14 cellular contexts compared by ENCODE assay signal in genomic region chr7:51789494-51789893, GRCh38.
DNase-seq lines count a peak whose midpoint lies in the region; TF ChIP-seq lines count a peak whose summit lies in the region.
"Had no signal": no experiment of that assay in that cellular context is flagged by ENCODE, and none has a peak within 500 bp of the region (broad histone marks: within the 10 kb centered on the region; RNA-seq: fewer than 3 reads in every experiment).

No MANE protein-coding gene starts in this region.

- H3K27ac Mint-ChIP-seq in neural progenitor cell: no peak overlapping the region
- H3K27ac Mint-ChIP-seq in activated naive CD4-positive, alpha-beta T cell treated with anti-CD3 and anti-CD28 coated beads, Interleukin-2, amount 10 ng/mL, durations not matched to agents 7 days and 5 days: no peak overlapping the region
- H3K27ac Mint-ChIP-seq: activated T-helper 17 cell treated with anti-CD3 and anti-CD28 coated beads, Interleukin-2, amount 50 U/mL, for 72 hours had no signal

- TF ChIP-seq CTCF in SU-DHL-6 (IDR thresholded peaks at IDR 0.05; ENCODE audit: insufficient read depth, low read length, poor library complexity, severe bottlenecking): peak; percentile 13
- TF ChIP-seq CTCF in neural progenitor cell (IDR thresholded peaks at IDR 0.05): peak; percentile 67

- H4K20me1 ChIP-seq in SU-DHL-6 (ENCODE audit: low read depth, low read length) (no peaks in the 10 kb centered on the region; the same call in 1 of the 2 replicates), neural progenitor cell (ENCODE audit: low read depth) (no peaks in the 10 kb centered on the region)

- H3K9me3 Mint-ChIP-seq in neural progenitor cell: peaks cover 2% of the 10 kb centered on the region
- peaks cover 9% of the 10 kb centered on the region for H3K9me3 Mint-ChIP-seq in activated naive CD4-positive, alpha-beta T cell treated with anti-CD3 and anti-CD28 coated beads, Interleukin-2, amount 10 ng/mL, durations not matched to agents 7 days and 5 days

- H3F3A ChIP-seq in SU-DHL-6 (ENCODE audit: insufficient read depth) (no peaks in the 10 kb centered on the region), neural progenitor cell (ENCODE audit: low read depth) (no peaks in the 10 kb centered on the region)

- H3K4me3 ChIP-seq in SU-DHL-6 (ENCODE audit: insufficient read depth, low read length, poor library complexity, severe bottlenecking) (no peak overlapping the region), neural progenitor cell (no peak overlapping the region)
- H3K4me3 ChIP-seq: A549, suprapubic skin had no signal

- no peak overlapping the region for H3K27ac ChIP-seq in SU-DHL-6 (ENCODE audit: low read depth, low read length)
- H3K27ac ChIP-seq in neural progenitor cell: no peak overlapping the region
- H3K27ac ChIP-seq: A549, suprapubic skin had no signal

- H3K4me3 Mint-ChIP-seq in neural progenitor cell: no peak overlapping the region
- no peak overlapping the region for H3K4me3 Mint-ChIP-seq in activated naive CD4-positive, alpha-beta T cell treated with anti-CD3 and anti-CD28 coated beads, Interleukin-2, amount 10 ng/mL, durations not matched to agents 7 days and 5 days
- H3K4me3 Mint-ChIP-seq: activated T-helper 17 cell treated with anti-CD3 and anti-CD28 coated beads, Interleukin-2, amount 50 U/mL, for 72 hours had no signal

- H3K79me2 ChIP-seq in SU-DHL-6 (ENCODE audit: insufficient read depth, low read length) (no peaks in the 10 kb centered on the region), neural progenitor cell (ENCODE audit: low read depth) (no peaks in the 10 kb centered on the region)

- no peak overlapping the region for H2AFZ ChIP-seq in SU-DHL-6 (ENCODE audit: low read depth, low read length, severe bottlenecking)
- no peak overlapping the region for H2AFZ ChIP-seq in neural progenitor cell (replicated peaks)

- H3K27me3 Mint-ChIP-seq in neural progenitor cell (ENCODE audit: insufficient read depth, low read depth): peaks cover 2% of the 10 kb centered on the region
- H3K27me3 Mint-ChIP-seq in activated naive CD4-positive, alpha-beta T cell treated with anti-CD3 and anti-CD28 coated beads, Interleukin-2, amount 10 ng/mL, durations not matched to agents 7 days and 5 days: no peaks in the 10 kb centered on the region
- H3K27me3 Mint-ChIP-seq: activated T-helper 17 cell treated with anti-CD3 and anti-CD28 coated beads, Interleukin-2, amount 50 U/mL, for 72 hours had no signal

- DNase-seq in NCI-H1105 treated with DMSO at 0.1 percent for 48 hours (lab: John Stamatoyannopoulos, UW) (peak; percentile 2), NCI-H1105 (lab: John Stamatoyannopoulos, UW) (no peak), NAMALWA (ENCODE audit: low spot score) (peak; percentile 45), neural progenitor cell (ENCODE audit: low spot score) (peak; percentile 39), NOMO-1 treated with dmso at 0.1 percent for 144 hours (lab: John Stamatoyannopoulos, UW; ENCODE audit: unreplicated experiment) (no peak), inferior parietal cortex (ENCODE audit: extremely low spot score) (no peak)
- no peak for DNase-seq in activated naive CD4-positive, alpha-beta T cell treated with anti-CD3 and anti-CD28 coated beads, Interleukin-2, amount 10 ng/mL, durations not matched to agents 7 days and 5 days
- DNase-seq: activated CD4-positive, alpha-beta T cell treated with anti-CD3 and anti-CD28 coated beads, Interleukin-2, amount 50 U/mL, for 48 hours; anterior cingulate cortex; stimulated activated CD4-positive, alpha-beta T cell treated with anti-CD3 and anti-CD28 coated beads, Interleukin-12 subunit alpha, Interleukin-12 subunit beta, amount 100 ng/mL, for 4 hours had no signal

- H3K27me3 ChIP-seq in SU-DHL-6 (ENCODE audit: low read length) (no peaks in the 10 kb centered on the region), neural progenitor cell (no peaks in the 10 kb centered on the region)
- H3K27me3 ChIP-seq: suprapubic skin had no signal

- H3K36me3 Mint-ChIP-seq in neural progenitor cell: peaks cover 1% of the 10 kb centered on the region
- no peaks in the 10 kb centered on the region for H3K36me3 Mint-ChIP-seq in activated naive CD4-positive, alpha-beta T cell treated with anti-CD3 and anti-CD28 coated beads, Interleukin-2, amount 10 ng/mL, durations not matched to agents 7 days and 5 days

- H3K9me2 ChIP-seq in SU-DHL-6 (replicated peaks; ENCODE audit: insufficient read depth, low read length): no peaks in the 10 kb centered on the region

- H3K9me3 ChIP-seq in SU-DHL-6 (ENCODE audit: insufficient read depth, low read length) (no peaks in the 10 kb centered on the region), neural progenitor cell (ENCODE audit: low read depth) (no peaks in the 10 kb centered on the region)
- H3K9me3 ChIP-seq: A549, suprapubic skin had no signal

- H3K4me2 ChIP-seq in SU-DHL-6 (ENCODE audit: low read depth, low read length, poor library complexity, severe bottlenecking) (no peak overlapping the region), neural progenitor cell (no peak overlapping the region)
- H3K4me2 ChIP-seq: A549 had no signal

- H3K36me3 ChIP-seq in SU-DHL-6 (ENCODE audit: low read length): no peaks in the 10 kb centered on the region; the same call in 1 of the 2 replicates
- H3K36me3 ChIP-seq in neural progenitor cell: no peaks in the 10 kb centered on the region
- H3K36me3 ChIP-seq: suprapubic skin had no signal

- H3K4me1 ChIP-seq in neural progenitor cell: no peaks in the 10 kb centered on the region
- H3K4me1 ChIP-seq: A549, suprapubic skin had no signal

- H3K4me1 Mint-ChIP-seq in neural progenitor cell: peaks cover 3% of the 10 kb centered on the region
- no peaks in the 10 kb centered on the region for H3K4me1 Mint-ChIP-seq in activated naive CD4-positive, alpha-beta T cell treated with anti-CD3 and anti-CD28 coated beads, Interleukin-2, amount 10 ng/mL, durations not matched to agents 7 days and 5 days
- H3K4me1 Mint-ChIP-seq: activated T-helper 17 cell treated with anti-CD3 and anti-CD28 coated beads, Interleukin-2, amount 50 U/mL, for 72 hours had no signal

- no peak overlapping the region for H3K9ac ChIP-seq in SU-DHL-6 (ENCODE audit: low read length)
- no peak overlapping the region for H3K9ac ChIP-seq in neural progenitor cell

- CTCF ChIA-PET in activated naive CD4-positive, alpha-beta T cell treated with anti-CD3 and anti-CD28 coated beads, Interleukin-2, amount 10 ng/mL, durations not matched to agents 7 days and 5 days (lab: Charles Lee): no interaction called here

Comparison
In these comparisons a context has a peak if more than half of its experiments do, and no peak if none do; other contexts are left out.
1. DNase-seq: peak in NCI-H1105 treated with DMSO at 0.1 percent for 48 hours (single experiment), NAMALWA (single experiment) and neural progenitor cell (single experiment); none in NCI-H1105 (single experiment), NOMO-1 treated with dmso at 0.1 percent for 144 hours (single experiment), activated naive CD4-positive, alpha-beta T cell treated with anti-CD3 and anti-CD28 coated beads, Interleukin-2, amount 10 ng/mL, durations not matched to agents 7 days and 5 days (single experiment) and inferior parietal cortex (single experiment).